In the genomic region with DNA sequence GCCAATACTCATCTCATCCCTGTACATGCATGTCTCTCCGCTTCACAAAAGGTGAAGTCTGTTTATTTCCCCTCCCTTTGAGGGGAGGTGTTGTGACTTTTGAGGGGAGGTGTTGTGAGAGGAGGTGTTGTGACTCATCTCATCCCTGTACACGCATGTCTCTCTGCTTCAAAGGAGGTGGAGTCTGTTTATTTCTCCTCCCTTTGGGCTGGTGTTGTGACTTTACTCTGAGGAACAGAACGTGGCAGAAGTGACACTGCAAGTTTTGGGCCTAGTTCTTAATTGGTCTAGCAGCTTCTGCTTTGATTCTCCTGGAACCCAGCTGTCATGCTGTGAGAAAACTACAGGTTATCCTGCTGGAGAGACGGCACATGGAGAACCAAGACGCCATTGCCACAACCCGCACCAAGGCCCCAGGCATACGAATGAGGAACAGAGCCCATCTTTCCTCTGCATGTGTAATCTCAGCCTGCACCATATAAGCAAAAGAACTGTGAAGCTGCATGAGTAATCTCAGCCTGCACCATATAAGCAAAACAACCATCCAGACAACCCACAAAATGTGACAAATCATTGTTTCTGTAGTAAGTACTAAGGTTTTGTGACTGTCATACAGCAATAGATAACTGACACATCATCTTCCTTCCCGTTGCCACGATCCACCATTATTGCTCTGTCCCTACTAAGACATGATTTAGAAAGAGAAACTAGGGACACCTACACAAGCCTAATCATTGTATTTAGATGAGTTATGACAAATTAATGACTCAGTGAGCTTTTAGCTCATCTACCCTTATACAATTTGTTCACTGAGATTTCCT, we compare ENCODE assay signal across 9 cellular contexts. TPM values are rescaled to one million over a fixed set of nuclear protein-coding genes. Genes with fewer than 3 reads are reported as not detected.
DNase-seq lines count a peak whose midpoint lies in the region; ATAC-seq and TF ChIP-seq lines count a peak whose summit lies in the region.
"Had no signal": no experiment of that assay in that cellular context is flagged by ENCODE, and none has a peak within 500 bp of the region (broad histone marks: within the 10 kb centered on the region; RNA-seq: fewer than 3 reads in every experiment).

No MANE protein-coding gene starts in this region.

- H3K4me1 ChIP-seq in upper lobe of right lung: no peaks in the 10 kb centered on the region
- H3K4me1 ChIP-seq: BE2C had no signal

- no peaks in the 10 kb centered on the region for H3K27me3 Mint-ChIP-seq in stimulated activated naive CD8-positive, alpha-beta T cell treated with anti-CD3 and anti-CD28 coated beads, Interleukin-15, amount 100 ng/mL, for 72 hours

- peaks cover 22% of the 10 kb centered on the region for H3K4me1 Mint-ChIP-seq in stimulated activated naive CD8-positive, alpha-beta T cell treated with anti-CD3 and anti-CD28 coated beads, Interleukin-15, amount 100 ng/mL, for 72 hours

- H3K9me3 Mint-ChIP-seq in stimulated activated naive CD8-positive, alpha-beta T cell treated with anti-CD3 and anti-CD28 coated beads, Interleukin-15, amount 100 ng/mL, for 72 hours: peaks cover 0 to 6% of the 10 kb centered on the region in 2 donors

- peak; percentile 13 for DNase-seq in activated T-cell treated with anti-CD3 and anti-CD28 coated beads for 48 hours (ENCODE audit: low read depth)
- DNase-seq in activated T-cell treated with anti-CD3 and anti-CD28 coated beads for 4 hours: no peak
- peak; percentile 23 for DNase-seq in choroid plexus epithelial cell (ENCODE audit: low read depth)
- peak; percentile 23 to 66 for DNase-seq in stimulated activated naive CD8-positive, alpha-beta T cell treated with anti-CD3 and anti-CD28 coated beads, Interleukin-15, amount 100 ng/mL, for 72 hours
- no peak for DNase-seq in superior temporal gyrus (ENCODE audit: extremely low spot score)
- DNase-seq in upper lobe of right lung: no peak
- no peak for DNase-seq in NCI-H187 treated with DMSO at 0.1 percent for 48 hours (lab: John Stamatoyannopoulos, UW)
- DNase-seq: BE2C had no signal

- peaks cover 5% of the 10 kb centered on the region for H3K36me3 ChIP-seq in upper lobe of right lung
- H3K36me3 ChIP-seq: BE2C had no signal

- H3K9me3 ChIP-seq in upper lobe of right lung: no peaks in the 10 kb centered on the region
- H3K9me3 ChIP-seq: BE2C had no signal

- H3K27ac ChIP-seq in upper lobe of right lung: no peak overlapping the region

- H3K27ac Mint-ChIP-seq in stimulated activated naive CD8-positive, alpha-beta T cell treated with anti-CD3 and anti-CD28 coated beads, Interleukin-15, amount 100 ng/mL, for 72 hours: peak overlapping the region; percentile 87 to 90

- TF ChIP-seq CTCF in choroid plexus epithelial cell (conservative IDR thresholded peaks at IDR 0.05; ENCODE audit: low read depth, low read length) (no peak), upper lobe of right lung (IDR thresholded peaks at IDR 0.05) (no peak)

- peak overlapping the region; percentile 8 to 47 for H3K4me3 Mint-ChIP-seq in stimulated activated naive CD8-positive, alpha-beta T cell treated with anti-CD3 and anti-CD28 coated beads, Interleukin-15, amount 100 ng/mL, for 72 hours

- intact Hi-C loops in upper lobe of right lung (cut with DNase I): no loop called here

- peak; percentile 51 for ATAC-seq in HG03469 (IDR thresholded peaks at IDR 0.05; ENCODE audit: unreplicated experiment)
- ATAC-seq in stimulated activated naive CD8-positive, alpha-beta T cell treated with anti-CD3 and anti-CD28 coated beads, Interleukin-15, amount 100 ng/mL, for 72 hours: peak; percentile 96
- ATAC-seq in upper lobe of right lung: no peak

- H3K4me3 ChIP-seq in choroid plexus epithelial cell (ENCODE audit: low read depth, low read length) (no peak overlapping the region), upper lobe of right lung (no peak overlapping the region)

- no peaks in the 10 kb centered on the region for H3K27me3 ChIP-seq in upper lobe of right lung
- H3K27me3 ChIP-seq: BE2C had no signal

RNA-seq across cellular contexts. Expression of gene GALNT4, which starts 30.0 kb away (rescaled TPM):
- total RNA-seq in upper lobe of right lung: 7.8 TPM

RNA-seq across cellular contexts. Expression of gene POC1B, which starts 31.2 kb away (rescaled TPM):
- 15.8 TPM for total RNA-seq in upper lobe of right lung

Comparison
In these comparisons a context has a peak if more than half of its experiments do, and no peak if none do; other contexts are left out.
1. DNase-seq: peak in activated T-cell treated with anti-CD3 and anti-CD28 coated beads for 48 hours (single experiment), choroid plexus epithelial cell (single experiment) and stimulated activated naive CD8-positive, alpha-beta T cell treated with anti-CD3 and anti-CD28 coated beads, Interleukin-15, amount 100 ng/mL, for 72 hours (2 of 2); none in activated T-cell treated with anti-CD3 and anti-CD28 coated beads for 4 hours (single experiment), superior temporal gyrus (single experiment), upper lobe of right lung (single experiment) and NCI-H187 treated with DMSO at 0.1 percent for 48 hours (single experiment).